Comparison of ENCODE assay signal across 10 cellular contexts in the genomic region with DNA sequence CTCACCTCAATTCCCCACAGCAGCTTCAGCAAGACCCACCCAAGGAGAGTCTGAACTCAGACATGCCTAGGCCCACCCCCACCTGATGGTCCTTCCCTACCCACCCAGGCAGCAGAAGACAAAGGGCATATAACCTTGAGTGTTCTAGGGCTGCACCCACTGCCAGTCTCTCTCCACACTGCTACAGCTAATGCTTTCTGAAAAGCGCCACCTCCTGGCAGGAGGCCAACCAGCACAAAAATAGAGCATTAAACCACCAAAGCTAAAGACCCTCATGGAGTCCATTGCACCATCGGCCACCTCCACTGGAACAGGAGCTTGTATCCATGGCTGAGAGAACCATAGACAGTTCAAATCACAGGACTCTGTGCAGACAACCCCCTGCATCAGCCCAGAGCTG. TPM values are rescaled to one million over a fixed set of nuclear protein-coding genes. Genes with fewer than 3 reads are reported as not detected.
DNase-seq lines count a peak whose midpoint lies in the region; ATAC-seq, FAIRE-seq and TF ChIP-seq lines count a peak whose summit lies in the region.
"Had no signal": no experiment of that assay in that cellular context is flagged by ENCODE, and none has a peak within 500 bp of the region (broad histone marks: within the 10 kb centered on the region; RNA-seq: fewer than 3 reads in every experiment).

No MANE protein-coding gene starts in this region.

- no peaks in the 10 kb centered on the region for H3K4me1 ChIP-seq in DOHH2 (ENCODE audit: control insufficient read depth, low read length)
- no peaks in the 10 kb centered on the region for H3K4me1 ChIP-seq in pancreas

- H3K9me3 Mint-ChIP-seq in natural killer cell treated with Interleukin-12 subunit alpha and Interleukin-12 subunit beta and Interleukin-15 and Interleukin-18, amount 100 ng/mL, for 72 hours, result peaks cover 4% of the 10 kb centered on the region

- WGBS in pancreas, 2 donors, result 65 to 82% methylated on average over 2 of the region's 2 CpGs

- peaks cover 7% of the 10 kb centered on the region for H3K36me3 Mint-ChIP-seq in natural killer cell treated with Interleukin-12 subunit alpha and Interleukin-12 subunit beta and Interleukin-15 and Interleukin-18, amount 100 ng/mL, for 72 hours

- intact Hi-C loops in pancreas (cut with DNase I), result no loop called here

- DNase-seq in NOMO-1 (lab: John Stamatoyannopoulos, UW; ENCODE audit: unreplicated experiment in 2 of 2) (peak; percentile 7 to 16), pancreas (no peak), NCI-H510A (lab: John Stamatoyannopoulos, UW) (no peak)
- DNase-seq in activated T-cell treated with anti-CD3 and anti-CD28 coated beads, Interleukin-2, amount 50 U/mL, for 48 hours, result peak; percentile 81 to 85
- peak; percentile 70 for DNase-seq in natural killer cell treated with Interleukin-12 subunit alpha and Interleukin-12 subunit beta and Interleukin-15 and Interleukin-18, amount 100 ng/mL, for 72 hours (ENCODE audit: low spot score)

- no peaks in the 10 kb centered on the region for H3K4me1 Mint-ChIP-seq in natural killer cell treated with Interleukin-12 subunit alpha and Interleukin-12 subunit beta and Interleukin-15 and Interleukin-18, amount 100 ng/mL, for 72 hours (ENCODE audit: low read depth in 2 of 2)

- H3K4me3 Mint-ChIP-seq in natural killer cell treated with Interleukin-12 subunit alpha and Interleukin-12 subunit beta and Interleukin-15 and Interleukin-18, amount 100 ng/mL, for 72 hours, result no peak overlapping the region

- no peak for ATAC-seq in natural killer cell treated with Interleukin-12 subunit alpha and Interleukin-12 subunit beta and Interleukin-15 and Interleukin-18, amount 100 ng/mL, for 72 hours
- ATAC-seq in pancreas (no peak), GM18498 (IDR thresholded peaks at IDR 0.05; ENCODE audit: unreplicated experiment) (no peak), GM19452 (IDR thresholded peaks at IDR 0.05; ENCODE audit: unreplicated experiment) (no peak)

- H4K20me1 ChIP-seq in DOHH2 (ENCODE audit: control insufficient read depth, insufficient read depth, low read depth, low read length), result no peaks in the 10 kb centered on the region

- H3K9me2 ChIP-seq in DOHH2 (replicated peaks; ENCODE audit: control insufficient read depth, low read length), result no peaks in the 10 kb centered on the region

- no peaks in the 10 kb centered on the region for H3K79me2 ChIP-seq in DOHH2 (ENCODE audit: control insufficient read depth, low read length)

- H3F3A ChIP-seq in DOHH2 (ENCODE audit: control insufficient read depth, insufficient read depth), result no peaks in the 10 kb centered on the region

- H3K9me3 ChIP-seq in DOHH2 (ENCODE audit: control insufficient read depth, insufficient read depth, low read length) (peaks cover 15% of the 10 kb centered on the region), pancreas (no peaks in the 10 kb centered on the region)

- H3K4me2 ChIP-seq in DOHH2 (ENCODE audit: low read length), result no peak overlapping the region

- FAIRE-seq in pancreas (lab: Jason Lieb, UNC), result no peak

- TF ChIP-seq CTCF in DOHH2 (IDR thresholded peaks at IDR 0.05; ENCODE audit: low read depth, low read length, poor library complexity, severe bottlenecking) (peak; percentile 64), pancreas (IDR thresholded peaks at IDR 0.05) (no peak)

- H3K36me3 ChIP-seq in DOHH2 (ENCODE audit: control insufficient read depth, low read length) (no peaks in the 10 kb centered on the region), pancreas (no peaks in the 10 kb centered on the region)

- H3K4me3 ChIP-seq in DOHH2 (ENCODE audit: low read length) (no peak overlapping the region), pancreas (no peak overlapping the region)

- H3K27ac Mint-ChIP-seq in natural killer cell treated with Interleukin-12 subunit alpha and Interleukin-12 subunit beta and Interleukin-15 and Interleukin-18, amount 100 ng/mL, for 72 hours, result no peak overlapping the region

- H3K27me3 ChIP-seq in DOHH2 (ENCODE audit: control insufficient read depth, low read length) (no peaks in the 10 kb centered on the region), pancreas (no peaks in the 10 kb centered on the region)

- peaks cover 32 to 50% of the 10 kb centered on the region in 2 donors for H3K27me3 Mint-ChIP-seq in natural killer cell treated with Interleukin-12 subunit alpha and Interleukin-12 subunit beta and Interleukin-15 and Interleukin-18, amount 100 ng/mL, for 72 hours

- H3K27ac ChIP-seq in DOHH2 (ENCODE audit: low read depth, low read length), result no peak overlapping the region
- H3K27ac ChIP-seq in pancreas, result no peak overlapping the region
- H3K27ac ChIP-seq: epithelial cell of prostate had no signal

RNA-seq across cellular contexts. Expression of gene RPL39L, which starts 11.3 kb away (rescaled TPM):
- total RNA-seq in natural killer cell treated with Interleukin-12 subunit alpha and Interleukin-12 subunit beta and Interleukin-15 and Interleukin-18, amount 100 ng/mL, for 72 hours, result 1 to 10 TPM; 6.3 to 9.2 TPM
- 1 to 10 TPM in 1 of 6 donors, under 1 TPM in 5; 0.31 to 1.5 (median 0.81) TPM for total RNA-seq in pancreas
- polyA plus RNA-seq in pancreas, result 1 to 10 TPM in 1 of 2 donors, under 1 TPM in 1; 0.99 to 2.2 TPM

RNA-seq across cellular contexts. Expression of gene RTP1, which starts 46.7 kb away (rescaled TPM):
- total RNA-seq in natural killer cell treated with Interleukin-12 subunit alpha and Interleukin-12 subunit beta and Interleukin-15 and Interleukin-18, amount 100 ng/mL, for 72 hours, result not detected
- total RNA-seq in pancreas, result not detected
- polyA plus RNA-seq in pancreas, result not detected
- total RNA-seq: urinary bladder had no signal
- polyA plus RNA-seq: urinary bladder had no signal

Comparison
In these comparisons a context has a peak if more than half of its experiments do, and no peak if none do; other contexts are left out.
1. DNase-seq: peak in NOMO-1 (2 of 2), activated T-cell treated with anti-CD3 and anti-CD28 coated beads, Interleukin-2, amount 50 U/mL, for 48 hours (2 of 2) and natural killer cell treated with Interleukin-12 subunit alpha and Interleukin-12 subunit beta and Interleukin-15 and Interleukin-18, amount 100 ng/mL, for 72 hours (single experiment); none in pancreas (0 of 6) and NCI-H510A (single experiment).